ENCODE assay signal across 8 cellular contexts in genomic region chr12:110449799-110450497, GRCh38.
DNase-seq lines count a peak whose midpoint lies in the region; ATAC-seq and TF ChIP-seq lines count a peak whose summit lies in the region.

TSS of gene ARPC3 (minus strand) at chr12:110450337. CDS start at chr12:110450260, 77 bp downstream.

- peak; percentile 77 for TF ChIP-seq CTCF in AG10803 (conservative IDR thresholded peaks at IDR 0.05; ENCODE audit: low read length)

- H3K4me3 ChIP-seq in AG10803 (ENCODE audit: low read length) = peak within 1 kb of the TSS; percentile 95

- peak; percentile 94 for DNase-seq in AG10803 (ENCODE audit: low read depth)
- peak; percentile 96 for DNase-seq in NCI-H345 (lab: John Stamatoyannopoulos, UW)
- DNase-seq in activated CD4-positive, CD25-positive, alpha-beta regulatory T cell (lab: John Stamatoyannopoulos, UW) = peak; percentile 88 to 92 (median 91)
- DNase-seq in central memory CD4-positive, alpha-beta T cell = peak; percentile 93
- DNase-seq in inferior parietal cortex (ENCODE audit: extremely low spot score) = peak; percentile 94
- peak; percentile 90 to 95 for DNase-seq in stimulated activated CD4-positive, alpha-beta T cell treated with anti-CD3 and anti-CD28 coated beads, Interleukin-12 subunit alpha, Interleukin-12 subunit beta, amount 100 ng/mL, for 24 hours (ENCODE audit: low read depth in 2 of 2)

- ATAC-seq in GM19023 (IDR thresholded peaks at IDR 0.05; ENCODE audit: unreplicated experiment) (peak; percentile 87), HG03280 (IDR thresholded peaks at IDR 0.05; ENCODE audit: unreplicated experiment) (peak; percentile 96)

Comparison
In these comparisons a context has a peak if more than half of its experiments do, and no peak if none do; other contexts are left out.
1. Peak in every context shown above with its lines: DNase-seq, ATAC-seq and H3K4me3 ChIP-seq.